ENCODE assay signal across 10 cellular contexts in the genomic region with DNA sequence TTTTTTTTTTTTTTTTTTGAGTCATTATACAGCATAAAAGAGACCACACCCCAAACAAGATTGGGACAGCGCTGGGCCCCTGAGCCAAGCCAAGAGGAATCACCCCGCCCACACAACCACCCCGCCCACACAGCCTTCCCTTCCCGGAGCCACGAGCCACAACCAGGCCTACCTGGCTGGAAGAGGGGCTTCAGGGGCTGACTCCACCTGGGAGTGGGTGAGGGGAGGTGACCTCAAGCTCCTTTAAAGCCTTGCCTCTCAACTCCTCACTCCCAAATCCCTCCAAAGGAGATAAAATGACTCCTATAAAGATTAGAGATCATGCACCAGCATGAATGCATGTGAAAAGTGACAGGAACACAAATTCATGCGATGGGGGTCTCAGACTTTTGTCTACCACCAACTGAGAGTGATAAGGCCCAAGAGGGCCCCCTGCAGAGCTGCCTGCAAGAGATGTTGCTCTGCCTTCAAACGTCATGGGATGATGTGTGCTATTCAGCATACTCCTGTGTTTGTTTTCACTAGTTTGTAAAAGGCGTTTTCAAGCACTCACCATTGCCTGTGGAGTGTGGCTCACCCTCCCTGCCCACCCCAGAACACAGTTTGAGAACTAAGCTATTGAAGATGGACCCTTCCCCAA. TPM values are rescaled to one million over a fixed set of nuclear protein-coding genes. Genes with fewer than 3 reads are reported as not detected.
DNase-seq lines count a peak whose midpoint lies in the region; ATAC-seq and TF ChIP-seq lines count a peak whose summit lies in the region.
"Had no signal": no experiment of that assay in that cellular context is flagged by ENCODE, and none has a peak within 500 bp of the region (broad histone marks: within the 10 kb centered on the region; RNA-seq: fewer than 3 reads in every experiment).

No MANE protein-coding gene starts in this region.

- no peak overlapping the region for H3K4ac ChIP-seq in mesenchymal stem cell (ENCODE audit: low read depth in 1 of 2, low read length in 2 of 2)

- H3K14ac ChIP-seq in mesenchymal stem cell (ENCODE audit: low read length in 2 of 2), result no peak overlapping the region

- H3K4me3 ChIP-seq in RWPE2 (ENCODE audit: severe bottlenecking) (no peak overlapping the region), mesenchymal stem cell (ENCODE audit: insufficient read depth in 1 of 2, low read depth in 1 of 2, low read length in 2 of 2) (no peak overlapping the region)

- H3K27me3 ChIP-seq in RWPE2 (ENCODE audit: insufficient read depth, poor library complexity, severe bottlenecking) (no peaks in the 10 kb centered on the region), mesenchymal stem cell (ENCODE audit: control insufficient read depth in 1 of 2, insufficient read depth in 1 of 2, low read length in 2 of 2) (peaks cover 23 to 50% of the 10 kb centered on the region in 2 experiments)

- no peak overlapping the region for H3K27ac ChIP-seq in RWPE2 (ENCODE audit: poor library complexity, severe bottlenecking)
- no peak overlapping the region for H3K27ac ChIP-seq in mesenchymal stem cell (ENCODE audit: low read length, poor library complexity, severe bottlenecking)
- H3K27ac ChIP-seq: C4-2B had no signal

- H3K9ac ChIP-seq in mesenchymal stem cell (ENCODE audit: low read length), result no peak overlapping the region

- H3K36me3 ChIP-seq in RWPE2 (ENCODE audit: low read depth), result no peaks in the 10 kb centered on the region
- no peaks in the 10 kb centered on the region for H3K36me3 ChIP-seq in mesenchymal stem cell (ENCODE audit: control insufficient read depth in 1 of 2, insufficient read depth in 2 of 2, low read depth in 1 of 2, low read length in 2 of 2)

- H3K4me1 ChIP-seq in RWPE2 (ENCODE audit: insufficient read depth, poor library complexity, severe bottlenecking) (peaks cover 3% of the 10 kb centered on the region), mesenchymal stem cell (ENCODE audit: control insufficient read depth, insufficient read depth, low read depth, low read length) (peaks cover 5% of the 10 kb centered on the region)

- H4K8ac ChIP-seq in mesenchymal stem cell (ENCODE audit: low read length), result no peak overlapping the region

- no peaks in the 10 kb centered on the region for H3K36me3 Mint-ChIP-seq in activated T-cell treated with anti-CD3 and anti-CD28 coated beads, Interleukin-2, amount 50 U/mL, for 4 hours (ENCODE audit: insufficient read depth)
- no peaks in the 10 kb centered on the region for H3K36me3 Mint-ChIP-seq in activated T-cell treated with anti-CD3 and anti-CD28 coated beads, Interleukin-2, amount 50 U/mL, for 24 hours (ENCODE audit: low read depth)
- H3K36me3 Mint-ChIP-seq in stimulated activated memory B cell treated with anti-CD40 and anti-IgM and Interleukin-4, amounts not matched to agents 10 μg/mL and 1 μg/mL and 100 μg/mL, for 72 hours, result no peaks in the 10 kb centered on the region
- no peaks in the 10 kb centered on the region for H3K36me3 Mint-ChIP-seq in progenitor cell of endocrine pancreas (ENCODE audit: insufficient read depth)

- no peak overlapping the region for H3K4me2 ChIP-seq in mesenchymal stem cell (ENCODE audit: low read length, poor library complexity, severe bottlenecking)

- peaks cover 21% of the 10 kb centered on the region for H3K4me1 Mint-ChIP-seq in activated T-cell treated with anti-CD3 and anti-CD28 coated beads, Interleukin-2, amount 50 U/mL, for 4 hours (ENCODE audit: low read depth)
- H3K4me1 Mint-ChIP-seq in activated T-cell treated with anti-CD3 and anti-CD28 coated beads, Interleukin-2, amount 50 U/mL, for 24 hours (ENCODE audit: low read depth), result peaks cover 31% of the 10 kb centered on the region
- peaks cover 45% of the 10 kb centered on the region for H3K4me1 Mint-ChIP-seq in stimulated activated memory B cell treated with anti-CD40 and anti-IgM and Interleukin-4, amounts not matched to agents 10 μg/mL and 1 μg/mL and 100 μg/mL, for 72 hours
- peaks cover 8% of the 10 kb centered on the region for H3K4me1 Mint-ChIP-seq in progenitor cell of endocrine pancreas (ENCODE audit: low read depth)

- peaks cover 2% of the 10 kb centered on the region for H3K27me3 Mint-ChIP-seq in activated T-cell treated with anti-CD3 and anti-CD28 coated beads, Interleukin-2, amount 50 U/mL, for 4 hours (ENCODE audit: low read depth)
- peaks cover 4% of the 10 kb centered on the region for H3K27me3 Mint-ChIP-seq in activated T-cell treated with anti-CD3 and anti-CD28 coated beads, Interleukin-2, amount 50 U/mL, for 24 hours
- no peaks in the 10 kb centered on the region for H3K27me3 Mint-ChIP-seq in stimulated activated memory B cell treated with anti-CD40 and anti-IgM and Interleukin-4, amounts not matched to agents 10 μg/mL and 1 μg/mL and 100 μg/mL, for 72 hours
- H3K27me3 Mint-ChIP-seq in progenitor cell of endocrine pancreas, result peaks cover 35% of the 10 kb centered on the region

- no peak for TF ChIP-seq CTCF in RWPE2 (IDR thresholded peaks at IDR 0.05; ENCODE audit: poor library complexity, severe bottlenecking)
- no peak for TF ChIP-seq CTCF in progenitor cell of endocrine pancreas (IDR thresholded peaks at IDR 0.05; ENCODE audit: unreplicated experiment)

- H2AK5ac ChIP-seq in mesenchymal stem cell (ENCODE audit: low read length, severe bottlenecking), result no peak overlapping the region

- H3K9me3 ChIP-seq in RWPE2 (ENCODE audit: severe bottlenecking) (no peaks in the 10 kb centered on the region), mesenchymal stem cell (ENCODE audit: control insufficient read depth, low read length) (no peaks in the 10 kb centered on the region)

- no peak overlapping the region for H2BK12ac ChIP-seq in mesenchymal stem cell (ENCODE audit: low read length in 2 of 2)

- H2BK5ac ChIP-seq in mesenchymal stem cell (ENCODE audit: low read depth, low read length, poor library complexity, severe bottlenecking), result no peak overlapping the region

- peak; percentile 20 for DNase-seq in activated T-cell treated with anti-CD3 and anti-CD28 coated beads, Interleukin-2, amount 50 U/mL, for 4 hours
- DNase-seq in activated T-cell treated with anti-CD3 and anti-CD28 coated beads, Interleukin-2, amount 50 U/mL, for 24 hours, result no peak
- no peak for DNase-seq in RWPE2 (ENCODE audit: low spot score)
- peak; percentile 79 for DNase-seq in Right ventricle myocardium superior
- DNase-seq in mesenchymal stem cell, result no peak
- no peak for DNase-seq in progenitor cell of endocrine pancreas (ENCODE audit: low spot score, unreplicated experiment)
- DNase-seq: amniotic stem cell had no signal

- no peak overlapping the region for H2BK120ac ChIP-seq in mesenchymal stem cell (ENCODE audit: low read depth, low read length)

- H3K79me1 ChIP-seq in mesenchymal stem cell (replicated peaks; ENCODE audit: low read length, poor library complexity, severe bottlenecking), result no peaks in the 10 kb centered on the region

- no peak overlapping the region for H3K27ac Mint-ChIP-seq in activated T-cell treated with anti-CD3 and anti-CD28 coated beads, Interleukin-2, amount 50 U/mL, for 24 hours
- H3K27ac Mint-ChIP-seq in stimulated activated memory B cell treated with anti-CD40 and anti-IgM and Interleukin-4, amounts not matched to agents 10 μg/mL and 1 μg/mL and 100 μg/mL, for 72 hours, result peak overlapping the region; percentile 62
- no peak overlapping the region for H3K27ac Mint-ChIP-seq in progenitor cell of endocrine pancreas

- intact Hi-C loops in Right ventricle myocardium superior (cut with DNase I), result loop anchor here (10.0 kb wide), 1 partner anchor 69 kb away; no protein-coding TSS in a partner anchor

- ATAC-seq in activated T-cell treated with anti-CD3 and anti-CD28 coated beads, Interleukin-2, amount 50 U/mL, for 4 hours, result no peak
- peak; percentile 36; the same call in 2 of the 3 replicates for ATAC-seq in RWPE2 (ENCODE audit: low read depth)
- ATAC-seq in Right ventricle myocardium superior (ENCODE audit: poor library complexity), result peak; percentile 62
- ATAC-seq in stimulated activated memory B cell treated with anti-CD40 and anti-IgM and Interleukin-4, amounts not matched to agents 10 μg/mL and 1 μg/mL and 100 μg/mL, for 72 hours, result no peak
- ATAC-seq in GM19463 (IDR thresholded peaks at IDR 0.05; ENCODE audit: unreplicated experiment), result no peak

- no peaks in the 10 kb centered on the region for H3K9me3 Mint-ChIP-seq in activated T-cell treated with anti-CD3 and anti-CD28 coated beads, Interleukin-2, amount 50 U/mL, for 4 hours
- no peaks in the 10 kb centered on the region for H3K9me3 Mint-ChIP-seq in activated T-cell treated with anti-CD3 and anti-CD28 coated beads, Interleukin-2, amount 50 U/mL, for 24 hours
- no peaks in the 10 kb centered on the region for H3K9me3 Mint-ChIP-seq in stimulated activated memory B cell treated with anti-CD40 and anti-IgM and Interleukin-4, amounts not matched to agents 10 μg/mL and 1 μg/mL and 100 μg/mL, for 72 hours
- no peaks in the 10 kb centered on the region for H3K9me3 Mint-ChIP-seq in progenitor cell of endocrine pancreas (ENCODE audit: low read depth)

- H2AFZ ChIP-seq in mesenchymal stem cell (ENCODE audit: low read depth, low read length), result no peak overlapping the region

- WGBS in mesenchymal stem cell, result 42% methylated on average over 3 of the region's 8 CpGs

- no peak overlapping the region for H4K91ac ChIP-seq in mesenchymal stem cell (ENCODE audit: low read length)

- H3K4me3 Mint-ChIP-seq in activated T-cell treated with anti-CD3 and anti-CD28 coated beads, Interleukin-2, amount 50 U/mL, for 4 hours, result no peak overlapping the region
- H3K4me3 Mint-ChIP-seq in activated T-cell treated with anti-CD3 and anti-CD28 coated beads, Interleukin-2, amount 50 U/mL, for 24 hours, result no peak overlapping the region
- no peak overlapping the region for H3K4me3 Mint-ChIP-seq in stimulated activated memory B cell treated with anti-CD40 and anti-IgM and Interleukin-4, amounts not matched to agents 10 μg/mL and 1 μg/mL and 100 μg/mL, for 72 hours
- no peak overlapping the region for H3K4me3 Mint-ChIP-seq in progenitor cell of endocrine pancreas (ENCODE audit: low read depth)

- H3K18ac ChIP-seq in mesenchymal stem cell (ENCODE audit: low read depth in 1 of 2, low read length in 2 of 2), result no peak overlapping the region

- H2BK15ac ChIP-seq in mesenchymal stem cell (ENCODE audit: low read depth, poor library complexity, severe bottlenecking), result no peak overlapping the region

- H3K23ac ChIP-seq in mesenchymal stem cell (ENCODE audit: low read length in 2 of 2), result no peak overlapping the region

RNA-seq across cellular contexts. Expression of a gene that starts 23.1 kb away (rescaled TPM):
- 10 to 100 TPM; 75.0 to 82.8 (median 81.8) TPM for total RNA-seq in activated T-cell treated with anti-CD3 and anti-CD28 coated beads, Interleukin-2, amount 50 U/mL, for 4 hours
- total RNA-seq in Right ventricle myocardium superior (65.7 TPM), progenitor cell of endocrine pancreas (26.9 and 34.0 TPM in 2 replicates)
- polyA plus RNA-seq in mesenchymal stem cell (2013, experiment 1 of 2), result 93.2 TPM
- 91.8 TPM for polyA plus RNA-seq in mesenchymal stem cell (2013, experiment 2 of 2)

Comparison
In these comparisons a context has a peak if more than half of its experiments do, and no peak if none do; other contexts are left out.
1. DNase-seq: peak in activated T-cell treated with anti-CD3 and anti-CD28 coated beads, Interleukin-2, amount 50 U/mL, for 4 hours (single experiment) and Right ventricle myocardium superior (single experiment); none in activated T-cell treated with anti-CD3 and anti-CD28 coated beads, Interleukin-2, amount 50 U/mL, for 24 hours (single experiment), RWPE2 (single experiment), mesenchymal stem cell (single experiment) and progenitor cell of endocrine pancreas (single experiment).
2. ATAC-seq: peak in RWPE2 (single experiment) and Right ventricle myocardium superior (single experiment); none in activated T-cell treated with anti-CD3 and anti-CD28 coated beads, Interleukin-2, amount 50 U/mL, for 4 hours (0 of 2), stimulated activated memory B cell treated with anti-CD40 and anti-IgM and Interleukin-4, amounts not matched to agents 10 μg/mL and 1 μg/mL and 100 μg/mL, for 72 hours (single experiment) and GM19463 (single experiment).